Comparison of ENCODE assay signal across 8 cellular contexts in the genomic region with DNA sequence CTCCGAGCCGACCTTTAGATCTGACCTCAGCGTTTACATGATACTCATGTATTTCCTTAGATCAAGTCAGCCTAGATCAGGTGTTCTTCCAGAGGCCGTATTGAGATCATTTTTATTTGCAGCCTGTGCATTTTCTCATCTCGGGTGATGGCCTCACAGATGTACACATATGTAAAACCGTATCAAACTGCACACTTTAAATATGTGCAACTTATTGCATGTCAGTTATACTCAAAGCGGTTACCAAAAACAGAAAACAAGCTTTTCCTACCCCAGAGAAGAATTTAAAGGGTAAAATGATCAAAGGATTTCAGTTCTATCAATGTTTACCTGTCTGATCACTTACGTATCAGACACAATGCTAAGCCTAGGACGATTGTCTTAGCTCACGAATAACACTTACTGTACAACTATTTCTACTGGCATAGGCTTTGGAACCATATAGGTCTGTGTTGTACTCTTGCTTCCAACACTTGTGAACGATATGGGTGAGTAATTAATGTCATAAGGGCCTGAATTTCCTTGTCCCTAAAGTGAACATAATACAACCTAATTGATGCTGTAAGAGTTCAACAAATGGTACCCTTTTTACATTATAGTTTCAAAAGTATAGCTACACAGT. TPM values are rescaled to one million over a fixed set of nuclear protein-coding genes. Genes with fewer than 3 reads are reported as not detected.
DNase-seq lines count a peak whose midpoint lies in the region; ATAC-seq, FAIRE-seq and TF ChIP-seq lines count a peak whose summit lies in the region.

No MANE protein-coding gene starts in this region.

- H3K27ac ChIP-seq in RWPE1 (peak overlapping the region; percentile 78), esophagus squamous epithelium (peak overlapping the region; percentile 75 to 89 (median 80)), psoas muscle (peak overlapping the region; percentile 67)

- H3K27me3 Mint-ChIP-seq in activated CD8-positive, alpha-beta memory T cell treated with anti-CD3 and anti-CD28 coated beads, Interleukin-2, amount 10 ng/mL, durations not matched to agents 7 days and 5 days = no peaks in the 10 kb centered on the region

- H3K27me3 ChIP-seq in esophagus squamous epithelium = no peaks in the 10 kb centered on the region
- H3K27me3 ChIP-seq in psoas muscle (ENCODE audit: insufficient read depth in 3 of 3, low read length in 2 of 3) = no peaks in the 10 kb centered on the region

- H3K4me1 ChIP-seq in esophagus squamous epithelium = peaks cover 0 to 35% (median 13%) of the 10 kb centered on the region in 3 donors
- peaks cover 17% of the 10 kb centered on the region for H3K4me1 ChIP-seq in psoas muscle

- H3K36me3 Mint-ChIP-seq in activated CD8-positive, alpha-beta memory T cell treated with anti-CD3 and anti-CD28 coated beads, Interleukin-2, amount 10 ng/mL, durations not matched to agents 7 days and 5 days = peaks cover 41% of the 10 kb centered on the region

- H3K36me3 ChIP-seq in esophagus squamous epithelium = peaks cover 0 to 36% (median 0%) of the 10 kb centered on the region in 3 donors
- H3K36me3 ChIP-seq in psoas muscle (ENCODE audit: insufficient read depth in 1 of 2, low read depth in 1 of 2) = peaks cover 0 to 29% of the 10 kb centered on the region in 2 donors

- peak overlapping the region; percentile 69 to 96 (median 88) for H3K4me3 ChIP-seq in esophagus squamous epithelium
- peak overlapping the region; percentile 84 for H3K4me3 ChIP-seq in psoas muscle

- peaks cover 58% of the 10 kb centered on the region for H3K4me1 Mint-ChIP-seq in activated CD8-positive, alpha-beta memory T cell treated with anti-CD3 and anti-CD28 coated beads, Interleukin-2, amount 10 ng/mL, durations not matched to agents 7 days and 5 days

- no peak for FAIRE-seq in GM12891 (lab: Jason Lieb, UNC)

- TF ChIP-seq CTCF in RWPE1 (conservative IDR thresholded peaks at IDR 0.05; ENCODE audit: low read depth) (no peak), esophagus squamous epithelium (IDR thresholded peaks at IDR 0.05) (no peak), psoas muscle (IDR thresholded peaks at IDR 0.05) (no peak)

- ATAC-seq in activated CD8-positive, alpha-beta memory T cell treated with anti-CD3 and anti-CD28 coated beads, Interleukin-2, amount 10 ng/mL, durations not matched to agents 7 days and 5 days = no peak
- ATAC-seq in psoas muscle = no peak
- ATAC-seq in HG02852 (IDR thresholded peaks at IDR 0.05; ENCODE audit: unreplicated experiment) = no peak

- H3K9me3 Mint-ChIP-seq in activated CD8-positive, alpha-beta memory T cell treated with anti-CD3 and anti-CD28 coated beads, Interleukin-2, amount 10 ng/mL, durations not matched to agents 7 days and 5 days (ENCODE audit: low read depth) = no peaks in the 10 kb centered on the region

- intact Hi-C loops in esophagus squamous epithelium (cut with DNase I) = no loop called here
- intact Hi-C loops in psoas muscle (cut with DNase I) = loop anchor here in 1 of 2 donors (5.0 kb wide), 1 partner anchor 171 kb away; a partner anchor contains a TSS

- CTCF ChIA-PET in activated CD8-positive, alpha-beta memory T cell treated with anti-CD3 and anti-CD28 coated beads, Interleukin-2, amount 10 ng/mL, durations not matched to agents 7 days and 5 days (lab: Charles Lee) = interaction anchor here (0.7 to 2.2 kb wide), 5 partner anchors 10 to 38 kb away, joined by 4 to 10 read pairs (median 7); a partner anchor contains a TSS
- CTCF ChIA-PET in RWPE1 (lab: Yijun Ruan, JAX) = interaction anchor here (1.0 kb wide), 1 partner anchor 14 kb away, joined by 3 read pairs; no protein-coding TSS in a partner anchor

- POLR2A ChIA-PET in RWPE1 (lab: Yijun Ruan, JAX; ENCODE audit: low non-redundant PET) = interaction anchor here (0.5 to 0.8 kb wide), 4 partner anchors 38 to 492 kb away, joined by 3 read pairs; no protein-coding TSS in a partner anchor

- WGBS in esophagus squamous epithelium, 2 donors = 5 to 15% methylated on average over 9 to 11 of the region's 11 CpGs
- 7 to 10% (median 8%) methylated on average over 11 of the region's 11 CpGs for WGBS in psoas muscle, 3 donors

- TF ChIP-seq POLR2A in esophagus squamous epithelium (IDR thresholded peaks at IDR 0.05) = no peak
- no peak for TF ChIP-seq POLR2A in GM12891 (IDR thresholded peaks at IDR 0.05; ENCODE audit: low read depth, low read length)

- DNase-seq in activated CD8-positive, alpha-beta memory T cell treated with anti-CD3 and anti-CD28 coated beads, Interleukin-2, amount 10 ng/mL, durations not matched to agents 7 days and 5 days = no peak
- DNase-seq in activated CD8-positive, alpha-beta memory T cell treated with anti-CD3 and anti-CD28 coated beads for 24 hours = no peak
- no peak for DNase-seq in RWPE1 (ENCODE audit: low spot score)
- DNase-seq in esophagus squamous epithelium (lab: John Stamatoyannopoulos, UW) = no peak
- DNase-seq in psoas muscle = no peak
- no peak for DNase-seq in GM12891 (ENCODE audit: insufficient read length, low spot score)
- DNase-seq in iPS-NIHi7 (ENCODE audit: extremely low spot score) = no peak

- H3K9me3 ChIP-seq in esophagus squamous epithelium = no peaks in the 10 kb centered on the region
- no peaks in the 10 kb centered on the region for H3K9me3 ChIP-seq in psoas muscle

- peak overlapping the region; percentile 85 for H3K4me3 Mint-ChIP-seq in activated CD8-positive, alpha-beta memory T cell treated with anti-CD3 and anti-CD28 coated beads, Interleukin-2, amount 10 ng/mL, durations not matched to agents 7 days and 5 days

- peak overlapping the region; percentile 98 for H3K27ac Mint-ChIP-seq in activated CD8-positive, alpha-beta memory T cell treated with anti-CD3 and anti-CD28 coated beads, Interleukin-2, amount 10 ng/mL, durations not matched to agents 7 days and 5 days

TF ChIP-seq in GM12891, 5 proteins besides CTCF, POLR2A, EP300 and RAD21:
- TF ChIP-seq POU2F2 (IDR thresholded peaks at IDR 0.05; ENCODE audit: low read depth, low read length) = no peak
- TF ChIP-seq SPI1 (IDR thresholded peaks at IDR 0.05; ENCODE audit: low read depth, low read length) = no peak
- TF ChIP-seq PAX5 (IDR thresholded peaks at IDR 0.05; ENCODE audit: insufficient read depth, low read length, severe bottlenecking) = no peak
- TF ChIP-seq TAF1 (IDR thresholded peaks at IDR 0.05; ENCODE audit: low read depth, low read length) = no peak
- TF ChIP-seq POLR2AphosphoS5 (IDR thresholded peaks at IDR 0.05; ENCODE audit: low read depth, low read length) = no peak

RNA-seq across cellular contexts. Expression of a gene that starts 0.6 kb away (rescaled TPM):
- total RNA-seq in activated CD8-positive, alpha-beta memory T cell treated with anti-CD3 and anti-CD28 coated beads, Interleukin-2, amount 10 ng/mL, durations not matched to agents 7 days and 5 days = 10 to 100 TPM; 35.3 to 40.3 TPM
- 10 to 100 TPM in 2 of 4 donors, 1 to 10 TPM in 2; 3.1 to 15.6 (median 9.1) TPM for total RNA-seq in esophagus squamous epithelium
- total RNA-seq in psoas muscle = 10 to 100 TPM; 13.4 to 28.9 (median 22.0) TPM
- polyA plus RNA-seq in psoas muscle = 10 to 100 TPM; 22.9 to 57.1 (median 53.3) TPM
- 36.5 TPM for polyA plus RNA-seq in GM12891 (2012; ENCODE audit: low read depth, missing spikeins)

RNA-seq across cellular contexts. Expression of a gene that starts 38.6 kb away (rescaled TPM):
- total RNA-seq in activated CD8-positive, alpha-beta memory T cell treated with anti-CD3 and anti-CD28 coated beads, Interleukin-2, amount 10 ng/mL, durations not matched to agents 7 days and 5 days = 10 to 100 TPM; 50.5 to 64.5 TPM
- total RNA-seq in esophagus squamous epithelium = 100 to 1,000 TPM; 104 to 131 (median 114) TPM
- total RNA-seq in psoas muscle = 10 to 100 TPM; 35.1 to 60.1 (median 42.3) TPM
- 10 to 100 TPM; 40.7 to 64.8 (median 44.0) TPM for polyA plus RNA-seq in psoas muscle
- 61.8 TPM for polyA plus RNA-seq in GM12891 (2012; ENCODE audit: low read depth, missing spikeins)

RNA-seq across cellular contexts. Expression of a gene that starts 57.8 kb away (rescaled TPM):
- total RNA-seq in activated CD8-positive, alpha-beta memory T cell treated with anti-CD3 and anti-CD28 coated beads, Interleukin-2, amount 10 ng/mL, durations not matched to agents 7 days and 5 days = under 1 TPM; 0.20 to 0.52 TPM
- total RNA-seq in esophagus squamous epithelium (10 to 100 TPM in 1 of 4 donors, 1 to 10 TPM in 3; 1.5 to 14.1 (median 7.7) TPM), psoas muscle (1 to 10 TPM; 1.5 to 4.0 (median 3.6) TPM)
- 1 to 10 TPM in 2 of 3 donors, under 1 TPM in 1; 0.97 to 2.2 (median 1.3) TPM for polyA plus RNA-seq in psoas muscle
- 4.9 TPM for polyA plus RNA-seq in GM12891 (2012; ENCODE audit: low read depth, missing spikeins)
